In genomic region chr15:25234831-25235230, GRCh38 we compare ENCODE assay signal across 34 cellular contexts.
"Had no signal": no experiment of that assay in that cellular context is flagged by ENCODE, and none has a peak within 500 bp of the region (broad histone marks: within the 10 kb centered on the region; RNA-seq: fewer than 3 reads in every experiment).

No MANE protein-coding gene starts in this region.

- H3K36me3 ChIP-seq: MG63 had no signal

- H3K9me3 ChIP-seq: MG63 had no signal

- H3K27me3 ChIP-seq: MG63 had no signal

- H3K4me3 ChIP-seq: MG63 had no signal

- DNase-seq: Karpas-422, Kasumi-1, MG63, MM.1S, MV-4-11, NCI-H1048, NCI-H1092, NCI-H1092 treated with DMSO at 0.1 percent for 48 hours, NCI-H1105, NCI-H1105 treated with DMSO at 0.1 percent for 48 hours, NCI-H1417, NCI-H1417 treated with DMSO at 0.1 percent for 48 hours, NCI-H1436, NCI-H1436 treated with DMSO at 0.1 percent for 48 hours, NCI-H146, NCI-H1694, NCI-H1694 treated with DMSO at 0.1 percent for 48 hours, NCI-H187, NCI-H187 treated with DMSO at 0.1 percent for 48 hours, NCI-H1930, NCI-H2029, NCI-H2029 treated with DMSO at 0.1 percent for 48 hours, NCI-H2081, NCI-H2081 treated with DMSO at 0.1 percent for 48 hours, NCI-H2107, NCI-H2171, NCI-H2171 treated with DMSO at 0.1 percent for 48 hours, NCI-H2227 treated with DMSO at 0.1 percent for 48 hours, NCI-H226, NCI-H345, NCI-H446, NCI-H446 treated with DMSO at 0.1 percent for 48 hours, NCI-H510A, NCI-H510A treated with DMSO at 0.1 percent for 48 hours had no signal
